14 cellular contexts compared by ENCODE assay signal in genomic region chr2:68833162-68833561, GRCh38. TPM values are rescaled to one million over a fixed set of nuclear protein-coding genes. Genes with fewer than 3 reads are reported as not detected.
DNase-seq lines count a peak whose midpoint lies in the region; ATAC-seq and TF ChIP-seq lines count a peak whose summit lies in the region.
"Had no signal": no experiment of that assay in that cellular context is flagged by ENCODE, and none has a peak within 500 bp of the region (broad histone marks: within the 10 kb centered on the region; RNA-seq: fewer than 3 reads in every experiment).

No MANE protein-coding gene starts in this region.

- H3K4me1 ChIP-seq in BLaER1 (peaks cover 94% of the 10 kb centered on the region), Karpas-422 (ENCODE audit: low read length) (peaks cover 97% of the 10 kb centered on the region), gastrocnemius medialis (peaks cover 25 to 40% of the 10 kb centered on the region in 2 donors), GM23248 (ENCODE audit: insufficient read depth) (peaks cover 11% of the 10 kb centered on the region)

- H3K4me3 ChIP-seq in BLaER1 = no peak overlapping the region
- no peak overlapping the region for H3K4me3 ChIP-seq in Karpas-422 (ENCODE audit: low read length)
- H3K4me3 ChIP-seq in gastrocnemius medialis = no peak overlapping the region
- H3K4me3 ChIP-seq in GM23248 = no peak overlapping the region
- H3K4me3 ChIP-seq: Peyer's patch had no signal

- peak overlapping the region; percentile 89; the same call in 1 of the 2 replicates for H3K27ac ChIP-seq in BLaER1
- peak overlapping the region; percentile 94 for H3K27ac ChIP-seq in Karpas-422 (ENCODE audit: low read length)
- H3K27ac ChIP-seq in epithelial cell of prostate = peak overlapping the region; percentile 39
- peak overlapping the region; percentile 72 to 78 (median 74) for H3K27ac ChIP-seq in gastrocnemius medialis
- H3K27ac ChIP-seq in GM23248 = no peak overlapping the region

- H3K9me3 ChIP-seq in BLaER1 = no peaks in the 10 kb centered on the region
- no peaks in the 10 kb centered on the region for H3K9me3 ChIP-seq in Karpas-422 (ENCODE audit: low read length)
- no peaks in the 10 kb centered on the region for H3K9me3 ChIP-seq in gastrocnemius medialis
- H3K9me3 ChIP-seq in GM23248 (ENCODE audit: low read depth) = no peaks in the 10 kb centered on the region
- H3K9me3 ChIP-seq: Peyer's patch had no signal

- H2AFZ ChIP-seq in Karpas-422 (ENCODE audit: low read length) (no peak overlapping the region), GM23248 (no peak overlapping the region)

- no peak overlapping the region for H3K9ac ChIP-seq in BLaER1
- no peak overlapping the region; the same call in 1 of the 2 replicates for H3K9ac ChIP-seq in Karpas-422 (ENCODE audit: low read length)
- H3K9ac ChIP-seq in GM23248 = no peak overlapping the region

- intact Hi-C loops in gastrocnemius medialis (cut with DNase I; ENCODE audit: low total_unique reads) = loop anchor here (5.0 to 10.0 kb wide), 2 partner anchors 66 to 72 kb away; no protein-coding TSS in a partner anchor

- no peak for TF ChIP-seq CTCF in gastrocnemius medialis (IDR thresholded peaks at IDR 0.05 in 4 of 5, conservative IDR thresholded peaks at IDR 0.05 in 1 of 5)

- peaks cover 8% of the 10 kb centered on the region; the same call in 1 of the 2 replicates for H3F3A ChIP-seq in GM23248 (ENCODE audit: insufficient read depth)

- in situ Hi-C loops in gastrocnemius medialis (cut with MboI; ENCODE audit: low sequenced_read_pairs in 4 of 4) = no loop called here
- in situ Hi-C loops in GM23248 (cut with MboI) = no loop called here

- no peaks in the 10 kb centered on the region for H3K27me3 ChIP-seq in BLaER1
- H3K27me3 ChIP-seq in Karpas-422 (ENCODE audit: low read length) = no peaks in the 10 kb centered on the region
- no peaks in the 10 kb centered on the region for H3K27me3 ChIP-seq in gastrocnemius medialis
- no peaks in the 10 kb centered on the region for H3K27me3 ChIP-seq in GM23248 (replicated peaks; ENCODE audit: insufficient read depth)
- H3K27me3 ChIP-seq: Peyer's patch had no signal

- H3K36me3 ChIP-seq in BLaER1 = no peaks in the 10 kb centered on the region
- H3K36me3 ChIP-seq in Karpas-422 (ENCODE audit: insufficient read depth, low read length) = no peaks in the 10 kb centered on the region
- H3K36me3 ChIP-seq in gastrocnemius medialis = no peaks in the 10 kb centered on the region
- no peaks in the 10 kb centered on the region for H3K36me3 ChIP-seq in GM23248 (ENCODE audit: low read depth)
- H3K36me3 ChIP-seq: Peyer's patch had no signal

- TF ChIP-seq POLR2A in gastrocnemius medialis (IDR thresholded peaks at IDR 0.05) = no peak

- no peak for ATAC-seq in gastrocnemius medialis

- WGBS in GM23248 (ENCODE audit: low coverage in 1 of 2, low lambda C conversion rate in 2 of 2, missing lambda C conversion rate in 2 of 2), 2 experiments = 82 to 89% methylated on average over 2 of the region's 2 CpGs

- DNase-seq in Karpas-422 (peak; percentile 74), epithelial cell of prostate (ENCODE audit: low read depth, low spot score) (no peak), gastrocnemius medialis (no peak), NCI-H446 treated with DMSO at 0.1 percent for 48 hours (lab: John Stamatoyannopoulos, UW) (no peak), DMS53 (lab: John Stamatoyannopoulos, UW) (no peak), NCI-H1105 treated with DMSO at 0.1 percent for 48 hours (lab: John Stamatoyannopoulos, UW) (no peak), GM23248 (no peak)
- DNase-seq: activated CD8-positive, alpha-beta memory T cell treated with anti-CD3 and anti-CD28 coated beads, Interleukin-2, amount 50 U/mL, for 48 hours; NCI-H1694; NCI-H526 treated with DMSO at 0.1 percent for 48 hours; stimulated activated CD4-positive, alpha-beta T cell treated with anti-CD3 and anti-CD28 coated beads, Interleukin-1b, Interleukin-23, amount 100 ng/mL, for 48 hours had no signal

- H3K4me2 ChIP-seq in BLaER1 (peak overlapping the region; percentile 76), Karpas-422 (ENCODE audit: low read depth, low read length, poor library complexity, severe bottlenecking) (peak overlapping the region; percentile 75), GM23248 (ENCODE audit: unreplicated experiment) (no peak overlapping the region)

- H3K79me2 ChIP-seq in Karpas-422 (ENCODE audit: low read length) = no peaks in the 10 kb centered on the region
- H3K79me2 ChIP-seq in GM23248 (ENCODE audit: insufficient read depth) = no peaks in the 10 kb centered on the region

- H4K20me1 ChIP-seq in BLaER1 (no peaks in the 10 kb centered on the region), Karpas-422 (ENCODE audit: insufficient read depth, low read depth, low read length) (no peaks in the 10 kb centered on the region), GM23248 (ENCODE audit: insufficient read depth) (no peaks in the 10 kb centered on the region)

- H3K9me2 ChIP-seq in Karpas-422 (replicated peaks; ENCODE audit: insufficient read depth, low read length) (no peaks in the 10 kb centered on the region), GM23248 (ENCODE audit: insufficient read depth) (no peaks in the 10 kb centered on the region)

RNA-seq across cellular contexts. Expression of gene BMP10, which starts 38.0 kb away (rescaled TPM):
- not detected in 2 replicates for total RNA-seq in Karpas-422 (2014; rRNA removed; shearing (Covaris generic); ENCODE audit: low replicate concordance)
- not detected for total RNA-seq in gastrocnemius medialis
- not detected in 2 replicates for total RNA-seq in GM23248 (2014; rRNA removed; shearing (Covaris generic))
- polyA plus RNA-seq in GM23248 (2016; fragmentation: Nextera tagmentation; extraction: Ambion mirVana) = not detected in 2 replicates
- total RNA-seq: cerebellum, Peyer's patch had no signal
